In the genomic region with DNA sequence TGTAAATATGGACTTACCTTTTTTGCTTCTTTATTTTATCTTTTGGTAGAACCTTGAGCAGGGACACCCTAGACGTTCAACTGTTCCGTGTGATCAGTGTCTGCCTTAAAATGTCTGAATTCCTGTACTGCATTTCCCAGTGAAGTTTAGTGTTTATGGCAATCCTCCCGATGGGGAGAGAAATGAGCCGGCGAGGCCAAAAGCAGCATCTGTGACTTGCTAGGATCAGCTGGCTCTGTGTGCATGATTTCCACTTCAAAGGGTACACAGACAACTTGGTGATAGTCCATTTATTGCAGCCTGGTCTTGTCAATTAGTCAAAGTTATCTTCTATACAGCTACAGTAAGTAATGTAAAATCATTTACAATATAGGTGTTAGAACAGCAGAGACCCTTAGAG, we compare ENCODE assay signal across 20 cellular contexts.
"Had no signal": no experiment of that assay in that cellular context is flagged by ENCODE, and none has a peak within 500 bp of the region (broad histone marks: within the 10 kb centered on the region; RNA-seq: fewer than 3 reads in every experiment).

No MANE protein-coding gene starts in this region.

- DNase-seq: effector CD4-positive, alpha-beta T cell; endodermal cell; erythroblast; heart left ventricle; left colon; naive thymus-derived CD4-positive, alpha-beta T cell; nephron progenitor cell; retina; right lobe of liver; spleen; stimulated activated CD4-positive, alpha-beta T cell treated with anti-CD3 and anti-CD28 coated beads, Interleukin-15, amount 100 ng/mL, for 24 hours; stimulated activated CD4-positive, alpha-beta T cell treated with anti-CD3 and anti-CD28 coated beads, Interleukin-1b, Interleukin-23, amount 100 ng/mL, for 48 hours; stimulated activated CD4-positive, alpha-beta T cell treated with anti-CD3 and anti-CD28 coated beads, Interleukin-4, amount 100 ng/mL, for 24 hours; stimulated activated naive CD8-positive, alpha-beta T cell treated with anti-CD3 and anti-CD28 coated beads, Interleukin-15, amount 100 ng/mL, for 72 hours; transverse colon had no signal

- ATAC-seq: heart left ventricle; left colon; naive thymus-derived CD4-positive, alpha-beta T cell; right lobe of liver; stimulated activated memory B cell treated with anti-CD40 and anti-IgM and Interleukin-4, amounts not matched to agents 10 μg/mL and 1 μg/mL and 100 μg/mL, for 72 hours; stimulated activated naive CD8-positive, alpha-beta T cell treated with anti-CD3 and anti-CD28 coated beads, Interleukin-15, amount 100 ng/mL, for 72 hours had no signal

- H3K4me3 ChIP-seq: coronary artery, heart left ventricle, prostate gland, right lobe of liver, spleen, thoracic aorta, transverse colon had no signal

- H3K36me3 ChIP-seq: heart left ventricle, prostate gland, right lobe of liver, spleen, thoracic aorta, transverse colon had no signal

- H3K4me1 ChIP-seq: prostate gland, right lobe of liver had no signal

- H3K27ac ChIP-seq: coronary artery, heart left ventricle, parathyroid adenoma, prostate gland, right lobe of liver, spleen had no signal

- H3K27me3 ChIP-seq: heart left ventricle, right lobe of liver, spleen, transverse colon had no signal

- H3K9me3 ChIP-seq: heart left ventricle, prostate gland, right lobe of liver, spleen, thoracic aorta, transverse colon had no signal
